ENCODE assay signal across 8 cellular contexts in genomic region chr7:124929467-124930172, GRCh38. TPM values are rescaled to one million over a fixed set of nuclear protein-coding genes. Genes with fewer than 3 reads are reported as not detected.
DNase-seq lines count a peak whose midpoint lies in the region; ATAC-seq, FAIRE-seq and TF ChIP-seq lines count a peak whose summit lies in the region.

A gene with protein sequence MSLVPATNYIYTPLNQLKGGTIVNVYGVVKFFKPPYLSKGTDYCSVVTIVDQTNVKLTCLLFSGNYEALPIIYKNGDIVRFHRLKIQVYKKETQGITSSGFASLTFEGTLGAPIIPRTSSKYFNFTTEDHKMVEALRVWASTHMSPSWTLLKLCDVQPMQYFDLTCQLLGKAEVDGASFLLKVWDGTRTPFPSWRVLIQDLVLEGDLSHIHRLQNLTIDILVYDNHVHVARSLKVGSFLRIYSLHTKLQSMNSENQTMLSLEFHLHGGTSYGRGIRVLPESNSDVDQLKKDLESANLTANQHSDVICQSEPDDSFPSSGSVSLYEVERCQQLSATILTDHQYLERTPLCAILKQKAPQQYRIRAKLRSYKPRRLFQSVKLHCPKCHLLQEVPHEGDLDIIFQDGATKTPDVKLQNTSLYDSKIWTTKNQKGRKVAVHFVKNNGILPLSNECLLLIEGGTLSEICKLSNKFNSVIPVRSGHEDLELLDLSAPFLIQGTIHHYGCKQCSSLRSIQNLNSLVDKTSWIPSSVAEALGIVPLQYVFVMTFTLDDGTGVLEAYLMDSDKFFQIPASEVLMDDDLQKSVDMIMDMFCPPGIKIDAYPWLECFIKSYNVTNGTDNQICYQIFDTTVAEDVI (minus strand): TSS chr7:124929825. CDS start chr7:124897173, 32,652 bp downstream.

- peak within 1 kb of the TSS; percentile 67 for H3K27ac ChIP-seq in OCI-LY7 (ENCODE audit: low read depth, low read length, poor library complexity, severe bottlenecking)
- H3K27ac ChIP-seq in endothelial cell of umbilical vein (ENCODE audit: insufficient read depth, low read depth, low read length), result peak within 1 kb of the TSS; percentile 81

- no peaks in the 10 kb centered on the region for H3K27me3 ChIP-seq in endothelial cell of umbilical vein (ENCODE audit: control insufficient read depth in 2 of 2, insufficient read depth in 2 of 2, low read length in 2 of 2)

- no peaks in the 10 kb centered on the region for H3K9me2 ChIP-seq in OCI-LY7 (ENCODE audit: insufficient read depth, low read length)

- ATAC-seq in GM21526 (IDR thresholded peaks at IDR 0.05; ENCODE audit: low FRiP score, unreplicated experiment), result peak; percentile 100

- H2AFZ ChIP-seq in OCI-LY7 (ENCODE audit: low read length) (peak within 1 kb of the TSS; percentile 79), endothelial cell of umbilical vein (ENCODE audit: low read depth, low read length) (peak within 1 kb of the TSS; percentile 85)

- TF ChIP-seq CTCF in D721Med (IDR thresholded peaks at IDR 0.05; ENCODE audit: insufficient read depth, missing control alignments) (no peak), OCI-LY7 (conservative IDR thresholded peaks at IDR 0.05; ENCODE audit: low read length) (no peak), endothelial cell of umbilical vein (IDR thresholded peaks at IDR 0.05; ENCODE audit: extremely low read depth in 1 of 2, insufficient read depth in 1 of 2, low read depth in 1 of 2, low read length in 2 of 2) (no peak)

- peak within 1 kb of the TSS; percentile 94 for H3K9ac ChIP-seq in endothelial cell of umbilical vein (replicated peaks; ENCODE audit: extremely low read depth, insufficient read depth, low read length)

- H3K79me2 ChIP-seq in OCI-LY7 (ENCODE audit: insufficient read depth, low read depth, low read length), result peaks cover 42% of the 10 kb centered on the region
- peaks cover 41% of the 10 kb centered on the region for H3K79me2 ChIP-seq in endothelial cell of umbilical vein (ENCODE audit: control insufficient read depth, insufficient read depth, low read length)

- BruUV-seq in OCI-LY7 (replicated peaks; lab: Mats Ljungman, UMichigan) (TSS peak; percentile 89), endothelial cell of umbilical vein (replicated peaks; lab: Mats Ljungman, UMichigan) (TSS peak; percentile 79)

- DNase-seq in D721Med (ENCODE audit: insufficient read length, low spot score) (peak; percentile 25), HuH-7.5 (ENCODE audit: low spot score) (peak; percentile 60), OCI-LY7 (ENCODE audit: low spot score) (peak; percentile 98), activated T-cell treated with anti-CD3 and anti-CD28 coated beads for 1 hour (ENCODE audit: low read depth) (peak; percentile 93), endothelial cell of umbilical vein (ENCODE audit: low read depth, low spot score) (peak; percentile 100), midbrain (lab: John Stamatoyannopoulos, UW) (peak; percentile 99)
- peak; percentile 92 to 95 for DNase-seq in stimulated activated CD8-positive, alpha-beta memory T cell treated with anti-CD3 and anti-CD28 coated beads, Interleukin-2, amount 100 ng/mL, for 1 hour (ENCODE audit: low read depth in 2 of 2)

- H3K9me3 ChIP-seq in OCI-LY7 (ENCODE audit: low read length) (no peaks in the 10 kb centered on the region), endothelial cell of umbilical vein (replicated peaks; ENCODE audit: control insufficient read depth, insufficient read depth, low read length) (no peaks in the 10 kb centered on the region)

- H3K36me3 ChIP-seq in OCI-LY7 (ENCODE audit: insufficient read depth, low read length), result peaks cover 23% of the 10 kb centered on the region
- H3K36me3 ChIP-seq in endothelial cell of umbilical vein (ENCODE audit: control insufficient read depth in 2 of 2, extremely low read depth in 1 of 2, insufficient read depth in 2 of 2, low read length in 2 of 2), result peaks cover 0 to 2% of the 10 kb centered on the region in 2 experiments

- dilution Hi-C loops in endothelial cell of umbilical vein (cut with MboI; ENCODE audit: extremely low pct_ligation_motif_present, low sequenced_read_pairs), result no loop called here

- H4K20me1 ChIP-seq in OCI-LY7 (ENCODE audit: insufficient read depth, low read length), result no peaks in the 10 kb centered on the region; the same call in 1 of the 2 replicates
- H4K20me1 ChIP-seq in endothelial cell of umbilical vein (replicated peaks; ENCODE audit: control insufficient read depth, extremely low read depth, insufficient read depth, low read length), result no peaks in the 10 kb centered on the region

- H3K4me1 ChIP-seq in OCI-LY7 (ENCODE audit: insufficient read depth, low read length, poor library complexity, severe bottlenecking), result peaks cover 7% of the 10 kb centered on the region
- peaks cover 8% of the 10 kb centered on the region for H3K4me1 ChIP-seq in endothelial cell of umbilical vein (ENCODE audit: control insufficient read depth, extremely low read depth, insufficient read depth, low read length)

- CTCF ChIA-PET in OCI-LY7 (lab: Charles Lee; ENCODE audit: unreplicated experiment) (interaction anchor here (0.7 kb wide), 1 partner anchor 858 kb away, joined by 3 read pairs; no protein-coding TSS in a partner anchor), endothelial cell of umbilical vein (lab: Charles Lee) (interaction anchor here (0.8 to 1.2 kb wide), 5 partner anchors 9 to 742 kb away, joined by 3 to 6 read pairs (median 3); no protein-coding TSS in a partner anchor)

- FAIRE-seq in D721Med (lab: Jason Lieb, UNC) (peak; percentile 32), endothelial cell of umbilical vein (lab: Jason Lieb, UNC) (peak; percentile 99)

- intact Hi-C loops in OCI-LY7 (cut with micrococcal nuclease; ENCODE audit: unreplicated experiment) (loop anchor here (10.0 kb wide), 1 partner anchor 1185 kb away; the partner anchor contains the start of gene WASL), endothelial cell of umbilical vein (cut with micrococcal nuclease) (loop anchor here (5.0 kb wide), 1 partner anchor 1287 kb away; no protein-coding TSS in a partner anchor)

- H3K4me3 ChIP-seq in OCI-LY7 (ENCODE audit: low read depth, low read length, poor library complexity, severe bottlenecking) (peak within 1 kb of the TSS; percentile 77), endothelial cell of umbilical vein (replicated peaks in 1 of 3; ENCODE audit: insufficient read depth in 1 of 3, low read depth in 1 of 3, low read length in 3 of 3) (peak within 1 kb of the TSS; percentile 83 to 95 (median 84))

- POLR2A ChIA-PET in OCI-LY7 (lab: Charles Lee) (interaction anchor here (0.6 to 3.0 kb wide), 6 partner anchors 7 to 779 kb away, joined by 3 to 20 read pairs (median 4); no protein-coding TSS in a partner anchor), endothelial cell of umbilical vein (lab: Charles Lee) (no interaction called here)

- no peaks in the 10 kb centered on the region for H3K9me1 ChIP-seq in endothelial cell of umbilical vein (replicated peaks; ENCODE audit: control insufficient read depth, extremely low read depth, insufficient read depth, low read length)

- H3K4me2 ChIP-seq in OCI-LY7 (ENCODE audit: low read length) (peak within 1 kb of the TSS; percentile 97), endothelial cell of umbilical vein (ENCODE audit: insufficient read depth, low read length) (peak within 1 kb of the TSS; percentile 71)

- TF ChIP-seq POLR2A in endothelial cell of umbilical vein (IDR thresholded peaks at IDR 0.05; ENCODE audit: low read depth, low read length), result peak; percentile 87

TF ChIP-seq in endothelial cell of umbilical vein, 7 proteins besides CTCF, POLR2A, EP300 and RAD21:
- TF ChIP-seq FOS (IDR thresholded peaks at IDR 0.05; ENCODE audit: borderline replicate concordance, insufficient read depth, low read length) (peak; percentile 10), MAX (IDR thresholded peaks at IDR 0.05; ENCODE audit: insufficient read depth, insufficient read length) (peak; percentile 16), EZH2 (IDR thresholded peaks at IDR 0.05; ENCODE audit: borderline replicate concordance, low read depth, low read length, severe bottlenecking) (no peak), MYC (IDR thresholded peaks at IDR 0.05; ENCODE audit: low read depth, low read length) (no peak), POLR2AphosphoS5 (IDR thresholded peaks at IDR 0.05; ENCODE audit: insufficient read depth, low read depth, low read length) (peak; percentile 83), JUN (IDR thresholded peaks at IDR 0.05; ENCODE audit: borderline replicate concordance, insufficient read depth, insufficient read length, low read depth) (peak; percentile 20), GATA2 (IDR thresholded peaks at IDR 0.05; ENCODE audit: insufficient read depth, insufficient read length, low read depth, low read length) (no peak)

RNA-seq across cellular contexts. Expression of the gene that starts here (rescaled TPM):
- 29.4 and 46.5 TPM in 2 replicates for total RNA-seq in OCI-LY7 (2014; rRNA removed; shearing (Covaris generic))
- total RNA-seq in OCI-LY7 (2022) (34.7 and 42.1 TPM in 2 replicates), endothelial cell of umbilical vein (21.8 and 22.4 TPM in 2 replicates)
- 9.5 and 11.1 TPM in 2 replicates for polyA plus RNA-seq in endothelial cell of umbilical vein
- 11.7 and 14.6 TPM in 2 replicates for polyA plus RNA-seq in endothelial cell of umbilical vein (2011; cell fraction: cytosol; rRNA removed)
- polyA plus RNA-seq in endothelial cell of umbilical vein (2011; cell fraction: nucleus; rRNA removed), result 38.3 and 46.3 TPM in 2 replicates
- polyA plus RNA-seq in endothelial cell of umbilical vein (2012), result 15.2 and 18.5 TPM in 2 replicates
- polyA minus RNA-seq in endothelial cell of umbilical vein, result 44.4 and 54.1 TPM in 2 replicates
- polyA minus RNA-seq in endothelial cell of umbilical vein (2011; cell fraction: cytosol; rRNA and poly(A)+ RNA removed), result 29.0 TPM
- 97.7 and 138 TPM in 2 replicates for polyA minus RNA-seq in endothelial cell of umbilical vein (2011; cell fraction: nucleus; rRNA and poly(A)+ RNA removed)

Comparison
In these comparisons a context has a peak if more than half of its experiments do, and no peak if none do; other contexts are left out.
1. Peak in every context shown above with its lines: DNase-seq, ATAC-seq, H3K4me3 ChIP-seq and H3K27ac ChIP-seq.
2. DNase-seq: peak in every context shown above with its lines; median percentile 100 in endothelial cell of umbilical vein; 99 in midbrain; 98 in OCI-LY7; 94 in stimulated activated CD8-positive, alpha-beta memory T cell treated with anti-CD3 and anti-CD28 coated beads, Interleukin-2, amount 100 ng/mL, for 1 hour; 93 in activated T-cell treated with anti-CD3 and anti-CD28 coated beads for 1 hour; 60 in HuH-7.5; 25 in D721Med.